In the genomic region with DNA sequence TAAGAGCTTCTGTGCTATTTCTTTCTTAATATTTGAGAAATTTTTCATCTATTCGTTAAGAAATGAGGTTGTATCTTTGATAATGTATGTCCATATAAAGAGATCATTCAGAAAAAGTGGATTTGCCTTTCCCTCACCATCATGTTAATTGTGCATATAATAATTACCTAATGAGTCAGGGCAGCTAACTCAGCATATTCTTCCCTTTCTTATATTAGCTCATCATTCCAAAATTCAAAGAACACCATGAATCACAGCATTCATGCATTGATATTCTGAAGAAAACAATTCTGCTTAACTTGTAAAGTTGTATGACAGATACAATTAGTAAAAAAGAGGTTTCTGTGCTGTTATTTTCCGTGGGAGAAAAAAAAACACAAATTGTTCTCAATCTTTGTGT, we compare ENCODE assay signal across 31 cellular contexts.
"Had no signal": no experiment of that assay in that cellular context is flagged by ENCODE, and none has a peak within 500 bp of the region (broad histone marks: within the 10 kb centered on the region; RNA-seq: fewer than 3 reads in every experiment).

No MANE protein-coding gene starts in this region.

- H3K4me1 ChIP-seq: SJSA1 had no signal

- ATAC-seq: activated naive CD8-positive, alpha-beta T cell treated with anti-CD3 and anti-CD28 coated beads, Interleukin-2, amount 50 U/mL, for 24 hours; activated T-cell treated with anti-CD3 and anti-CD28 coated beads, Interleukin-2, amount 50 U/mL, for 4 hours; Panc1 had no signal

- H3K27me3 ChIP-seq: SJSA1 had no signal

- H3K4me1 Mint-ChIP-seq: activated CD4-positive, alpha-beta T cell treated with anti-CD3 and anti-CD28 coated beads, Interleukin-2, amount 10 ng/mL, durations not matched to agents 7 days and 5 days; activated naive CD4-positive, alpha-beta T cell treated with anti-CD3 and anti-CD28 coated beads, Interleukin-2, amount 10 ng/mL, durations not matched to agents 7 days and 5 days; activated naive CD8-positive, alpha-beta T cell treated with anti-CD3 and anti-CD28 coated beads, Interleukin-2, amount 50 U/mL, for 24 hours; brain had no signal

- H3K36me3 ChIP-seq: SJSA1 had no signal

- H3K9me3 ChIP-seq: SJSA1, SK-N-SH had no signal

- H3K27me3 Mint-ChIP-seq: activated CD4-positive, alpha-beta T cell treated with anti-CD3 and anti-CD28 coated beads, Interleukin-2, amount 10 ng/mL, durations not matched to agents 7 days and 5 days; activated naive CD4-positive, alpha-beta T cell treated with anti-CD3 and anti-CD28 coated beads, Interleukin-2, amount 10 ng/mL, durations not matched to agents 7 days and 5 days; activated naive CD8-positive, alpha-beta T cell treated with anti-CD3 and anti-CD28 coated beads, Interleukin-2, amount 50 U/mL, for 24 hours had no signal

- H3K27ac ChIP-seq: SJSA1 had no signal

- H3K36me3 Mint-ChIP-seq: activated naive CD4-positive, alpha-beta T cell treated with anti-CD3 and anti-CD28 coated beads, Interleukin-2, amount 10 ng/mL, durations not matched to agents 7 days and 5 days had no signal

- H3K4me3 ChIP-seq: SJSA1 had no signal

- H3K4me2 ChIP-seq: SK-N-SH had no signal

- FAIRE-seq: TTC549 had no signal

- DNase-seq: activated CD4-positive, alpha-beta T cell treated with anti-CD3 and anti-CD28 coated beads, Interleukin-2, amount 10 ng/mL, durations not matched to agents 7 days and 5 days; activated CD4-positive, alpha-beta T cell treated with anti-CD3 and anti-CD28 coated beads, Interleukin-2, amount 50 U/mL, for 48 hours; activated CD8-positive, alpha-beta memory T cell treated with anti-CD3 and anti-CD28 coated beads, Interleukin-2, amount 50 U/mL, for 4 hours; activated effector memory CD4-positive, alpha-beta T cell treated with Interleukin-2 at 50 U/mL for 16 hours; activated naive CD4-positive, alpha-beta T cell treated with anti-CD3 and anti-CD28 coated beads, Interleukin-2, amount 10 ng/mL, durations not matched to agents 7 days and 5 days; activated naive CD8-positive, alpha-beta T cell treated with anti-CD3 and anti-CD28 coated beads, Interleukin-2, amount 50 U/mL, for 24 hours; activated T-cell treated with anti-CD3 and anti-CD28 coated beads for 4 hours; activated T-cell treated with anti-CD3 and anti-CD28 coated beads, Interleukin-2, amount 50 U/mL, for 4 hours; anterior cingulate cortex; central memory CD4-positive, alpha-beta T cell; Karpas-422; KBM-7; NCI-H1105; NCI-H1417 treated with DMSO at 0.1 percent for 48 hours; NCI-H187 treated with DMSO at 0.1 percent for 48 hours; NCI-H2081; NCI-H226; NCI-H446 treated with DMSO at 0.1 percent for 48 hours; NCI-H524; NCI-H69; RPMI8226; SHP77 treated with DMSO at 0.1 percent for 48 hours; SK-N-SH had no signal

- H3K27ac Mint-ChIP-seq: activated CD4-positive, alpha-beta T cell treated with anti-CD3 and anti-CD28 coated beads, Interleukin-2, amount 10 ng/mL, durations not matched to agents 7 days and 5 days; activated naive CD4-positive, alpha-beta T cell treated with anti-CD3 and anti-CD28 coated beads, Interleukin-2, amount 10 ng/mL, durations not matched to agents 7 days and 5 days; activated naive CD8-positive, alpha-beta T cell; activated naive CD8-positive, alpha-beta T cell treated with anti-CD3 and anti-CD28 coated beads, Interleukin-2, amount 50 U/mL, for 24 hours; activated T-helper 1 cell treated with anti-CD3 and anti-CD28 coated beads, Interleukin-12 subunit alpha, Interleukin-12 subunit beta, Interleukin-2, Interleukin-4 antibody, amounts not matched to agents 30 ng/mL and 10 ng/mL and 1 ng/mL, durations not matched to agents 14 hours and 24 hours and 36 hours; brain; T-helper 1 cell treated with Interleukin-12 subunit alpha and Interleukin-12 subunit beta and Interleukin-4 antibody, amounts not matched to agents 30 μg/mL and 1 μg/mL, for 36 hours; T-helper 2 cell treated with Interferon-gamma antibody and Interleukin-4, amounts not matched to agents 5 μg/mL and 100 μg/mL, for 36 hours had no signal

- H3K4me3 Mint-ChIP-seq: activated CD4-positive, alpha-beta T cell treated with anti-CD3 and anti-CD28 coated beads, Interleukin-2, amount 10 ng/mL, durations not matched to agents 7 days and 5 days; activated naive CD4-positive, alpha-beta T cell treated with anti-CD3 and anti-CD28 coated beads, Interleukin-2, amount 10 ng/mL, durations not matched to agents 7 days and 5 days; activated naive CD8-positive, alpha-beta T cell; activated naive CD8-positive, alpha-beta T cell treated with anti-CD3 and anti-CD28 coated beads, Interleukin-2, amount 50 U/mL, for 24 hours; activated T-cell treated with anti-CD3 and anti-CD28 coated beads, Interleukin-2, amount 50 U/mL, for 4 hours; activated T-helper 1 cell treated with anti-CD3 and anti-CD28 coated beads, Interleukin-12 subunit alpha, Interleukin-12 subunit beta, Interleukin-2, Interleukin-4 antibody, amounts not matched to agents 30 ng/mL and 10 ng/mL and 1 ng/mL, durations not matched to agents 14 hours and 24 hours and 36 hours; brain; T-helper 1 cell treated with Interleukin-12 subunit alpha and Interleukin-12 subunit beta and Interleukin-4 antibody, amounts not matched to agents 30 μg/mL and 1 μg/mL, for 36 hours; T-helper 2 cell treated with Interferon-gamma antibody and Interleukin-4, amounts not matched to agents 5 μg/mL and 100 μg/mL, for 36 hours had no signal

- H3K9ac ChIP-seq: SK-N-SH had no signal
